ENCODE assay signal across 24 cellular contexts in genomic region chr4:90852232-90852631, GRCh38.
DNase-seq lines count a peak whose midpoint lies in the region; ATAC-seq and TF ChIP-seq lines count a peak whose summit lies in the region.
"Had no signal": no experiment of that assay in that cellular context is flagged by ENCODE, and none has a peak within 500 bp of the region (broad histone marks: within the 10 kb centered on the region; RNA-seq: fewer than 3 reads in every experiment).

No MANE protein-coding gene starts in this region.

- H3K4me1 Mint-ChIP-seq in nephron progenitor cell, result peaks cover 6% of the 10 kb centered on the region
- H3K4me1 Mint-ChIP-seq: activated CD4-positive, alpha-beta T cell treated with anti-CD3 and anti-CD28 coated beads, Interleukin-2, amount 10 ng/mL, durations not matched to agents 7 days and 5 days; natural killer cell; T-helper 17 cell had no signal

- ATAC-seq in gastroesophageal sphincter, result no peak
- ATAC-seq in HG02571 (IDR thresholded peaks at IDR 0.05; ENCODE audit: unreplicated experiment), result no peak
- ATAC-seq: activated naive CD4-positive, alpha-beta T cell treated with anti-CD3 and anti-CD28 coated beads, Interleukin-2, amount 50 U/mL, for 72 hours; foreskin keratinocyte; natural killer cell; T-helper 17 cell had no signal

- no peaks in the 10 kb centered on the region for H3K9me3 ChIP-seq in BE2C
- no peaks in the 10 kb centered on the region for H3K9me3 ChIP-seq in gastroesophageal sphincter
- H3K9me3 ChIP-seq: ascending aorta, Peyer's patch, prostate gland, SJSA1, suprapubic skin had no signal

- no peak overlapping the region for H3K27ac Mint-ChIP-seq in nephron progenitor cell
- H3K27ac Mint-ChIP-seq: activated CD4-positive, alpha-beta T cell treated with anti-CD3 and anti-CD28 coated beads, Interleukin-2, amount 10 ng/mL, durations not matched to agents 7 days and 5 days; activated naive CD4-positive, alpha-beta T cell treated with anti-CD3 and anti-CD28 coated beads, Interleukin-2, amount 50 U/mL, for 72 hours; natural killer cell; T-helper 17 cell had no signal

- H3K4me1 ChIP-seq in BE2C (peaks cover 3% of the 10 kb centered on the region; the same call in 1 of the 2 replicates), gastroesophageal sphincter (no peaks in the 10 kb centered on the region)
- H3K4me1 ChIP-seq: foreskin keratinocyte, Peyer's patch, prostate gland, SJSA1, suprapubic skin had no signal

- H3K27me3 ChIP-seq in BE2C (no peaks in the 10 kb centered on the region), gastroesophageal sphincter (no peaks in the 10 kb centered on the region)
- H3K27me3 ChIP-seq: ascending aorta, foreskin keratinocyte, Peyer's patch, SJSA1, suprapubic skin had no signal

- TF ChIP-seq EP300 in gastroesophageal sphincter (IDR thresholded peaks at IDR 0.05), result no peak

- no peaks in the 10 kb centered on the region for H3K36me3 Mint-ChIP-seq in nephron progenitor cell (ENCODE audit: low read depth)
- H3K36me3 Mint-ChIP-seq: activated naive CD4-positive, alpha-beta T cell treated with anti-CD3 and anti-CD28 coated beads, Interleukin-2, amount 50 U/mL, for 72 hours; natural killer cell had no signal

- no peaks in the 10 kb centered on the region for H3K27me3 Mint-ChIP-seq in nephron progenitor cell (ENCODE audit: low read depth, poor library complexity)
- H3K27me3 Mint-ChIP-seq: activated CD4-positive, alpha-beta T cell treated with anti-CD3 and anti-CD28 coated beads, Interleukin-2, amount 10 ng/mL, durations not matched to agents 7 days and 5 days; T-helper 17 cell had no signal

- no peaks in the 10 kb centered on the region for H3K9me3 Mint-ChIP-seq in nephron progenitor cell

- 57 to 63% methylated on average over 4 of the region's 4 CpGs for WGBS in gastroesophageal sphincter (ENCODE audit: low coverage in 1 of 2), 2 donors

- no peak overlapping the region for H3K27ac ChIP-seq in gastroesophageal sphincter
- H3K27ac ChIP-seq: ascending aorta, foreskin keratinocyte, Peyer's patch, prostate gland, SJSA1, suprapubic skin had no signal

- peak; percentile 39 for DNase-seq in BE2C
- DNase-seq in NCI-H69 (lab: John Stamatoyannopoulos, UW), result peak; percentile 7
- DNase-seq in head of caudate nucleus, result peak in 28 of 42 donors; percentile 11 to 73 (median 28)
- peak; percentile 19 for DNase-seq in nephron progenitor cell
- DNase-seq in COLO829 (ENCODE audit: low spot score), result no peak
- DNase-seq in NCI-H1694 treated with DMSO at 0.1 percent for 48 hours (lab: John Stamatoyannopoulos, UW), result no peak
- DNase-seq: ACHN; activated CD4-positive, alpha-beta T cell treated with anti-CD3 and anti-CD28 coated beads, Interleukin-2, amount 10 ng/mL, durations not matched to agents 7 days and 5 days; erythroblast; foreskin keratinocyte; KG1; MV-4-11; natural killer cell; NCI-H2029; Peyer's patch; stimulated activated CD4-positive, alpha-beta T cell treated with anti-CD3 and anti-CD28 coated beads, Interleukin-1b, Interleukin-23, amount 100 ng/mL, for 48 hours; T-helper 17 cell had no signal

- intact Hi-C loops in head of caudate nucleus (cut with DNase I), result no loop called here

- H3K4me3 ChIP-seq in BE2C (ENCODE audit: low read depth, low read length) (no peak overlapping the region), gastroesophageal sphincter (no peak overlapping the region)
- H3K4me3 ChIP-seq: ascending aorta, Peyer's patch, prostate gland, SJSA1, suprapubic skin had no signal

- TF ChIP-seq CTCF in BE2C (IDR thresholded peaks at IDR 0.05; ENCODE audit: low read depth, low read length), result no peak
- TF ChIP-seq CTCF in nephron progenitor cell (IDR thresholded peaks at IDR 0.05), result no peak
- no peak for TF ChIP-seq CTCF in gastroesophageal sphincter (IDR thresholded peaks at IDR 0.05)

- TF ChIP-seq POLR2A in gastroesophageal sphincter (IDR thresholded peaks at IDR 0.05), result no peak

- H3K36me3 ChIP-seq in BE2C (no peaks in the 10 kb centered on the region), gastroesophageal sphincter (no peaks in the 10 kb centered on the region)
- H3K36me3 ChIP-seq: ascending aorta, Peyer's patch, prostate gland, SJSA1, suprapubic skin had no signal

- H3K4me3 Mint-ChIP-seq in nephron progenitor cell, result no peak overlapping the region
- H3K4me3 Mint-ChIP-seq: activated CD4-positive, alpha-beta T cell treated with anti-CD3 and anti-CD28 coated beads, Interleukin-2, amount 10 ng/mL, durations not matched to agents 7 days and 5 days; natural killer cell; T-helper 17 cell had no signal

Comparison
In these comparisons a context has a peak if more than half of its experiments do, and no peak if none do; other contexts are left out.
1. DNase-seq: peak in BE2C (single experiment), NCI-H69 (single experiment), head of caudate nucleus (28 of 42) and nephron progenitor cell (single experiment); none in COLO829 (single experiment) and NCI-H1694 treated with DMSO at 0.1 percent for 48 hours (single experiment).